16 cellular contexts compared by ENCODE assay signal in genomic region chr11:113176971-113177370, GRCh38.
A peak's percentile ranks its signal among the peaks of the same experiment; 100 is the strongest.
DNase-seq lines count a peak whose midpoint lies in the region; TF ChIP-seq lines count a peak whose summit lies in the region.
"Had no signal": no experiment of that assay in that cellular context is flagged by ENCODE, and none has a peak within 500 bp of the region (broad histone marks: within the 10 kb centered on the region; RNA-seq: fewer than 3 reads in every experiment).

No MANE protein-coding gene starts in this region.

- H3K36me3 ChIP-seq in SK-N-MC (ENCODE audit: insufficient read depth, low read length) = no peaks in the 10 kb centered on the region
- H3K36me3 ChIP-seq: right atrium auricular region, vagina had no signal

- H3K4me3 ChIP-seq in SK-N-MC = no peak overlapping the region
- no peak overlapping the region for H3K4me3 ChIP-seq in lower leg skin (ENCODE audit: low read depth, poor library complexity, severe bottlenecking)
- H3K4me3 ChIP-seq: right atrium auricular region, vagina had no signal

- peak overlapping the region; percentile 63 for H3K27ac ChIP-seq in SK-N-MC
- H3K27ac ChIP-seq: HL-60, right atrium auricular region, vagina had no signal

- DNase-seq in GM04504 (ENCODE audit: low read depth) (peak; percentile 47), SK-N-MC (ENCODE audit: low read depth, low spot score) (no peak), fibroblast of gingiva (ENCODE audit: low read depth) (peak; percentile 60), non-pigmented ciliary epithelial cell (ENCODE audit: low read depth) (peak; percentile 69), medulla oblongata (ENCODE audit: extremely low spot score) (no peak), SIG-M5 (lab: John Stamatoyannopoulos, UW) (no peak), NOMO-1 treated with dmso at 0.1 percent for 144 hours (lab: John Stamatoyannopoulos, UW; ENCODE audit: unreplicated experiment) (no peak), lower leg skin (ENCODE audit: low spot score in 2 of 2) (no peak)
- DNase-seq: activated CD4-positive, CD25-positive, alpha-beta regulatory T cell treated with anti-CD3 and anti-CD28 coated beads, Interleukin-2, amount 50 U/mL, for 72 hours; natural killer cell; NCI-H2081 treated with DMSO at 0.1 percent for 48 hours; stimulated activated CD4-positive, alpha-beta T cell treated with anti-CD3 and anti-CD28 coated beads, Interleukin-4, amount 100 ng/mL, for 24 hours; stimulated activated naive CD4-positive, alpha-beta T cell had no signal

- no peaks in the 10 kb centered on the region for H3K9me3 ChIP-seq in SK-N-MC (ENCODE audit: low read depth, low read length)
- H3K9me3 ChIP-seq: right atrium auricular region, vagina had no signal

- H3K9ac ChIP-seq in SK-N-MC (ENCODE audit: insufficient read length) = no peak overlapping the region

- TF ChIP-seq CTCF in lower leg skin (IDR thresholded peaks at IDR 0.05) = no peak

- intact Hi-C loops in lower leg skin (cut with DNase I; ENCODE audit: low total_unique reads) = no loop called here

- TF ChIP-seq POLR2A in lower leg skin (IDR thresholded peaks at IDR 0.05) = no peak

Comparison
In these comparisons a context has a peak if more than half of its experiments do, and no peak if none do; other contexts are left out.
1. DNase-seq: peak in GM04504 (single experiment), fibroblast of gingiva (single experiment) and non-pigmented ciliary epithelial cell (single experiment); none in SK-N-MC (single experiment), medulla oblongata (single experiment), SIG-M5 (single experiment), NOMO-1 treated with dmso at 0.1 percent for 144 hours (single experiment) and lower leg skin (0 of 2).